8 cellular contexts compared by ENCODE assay signal in the genomic region with DNA sequence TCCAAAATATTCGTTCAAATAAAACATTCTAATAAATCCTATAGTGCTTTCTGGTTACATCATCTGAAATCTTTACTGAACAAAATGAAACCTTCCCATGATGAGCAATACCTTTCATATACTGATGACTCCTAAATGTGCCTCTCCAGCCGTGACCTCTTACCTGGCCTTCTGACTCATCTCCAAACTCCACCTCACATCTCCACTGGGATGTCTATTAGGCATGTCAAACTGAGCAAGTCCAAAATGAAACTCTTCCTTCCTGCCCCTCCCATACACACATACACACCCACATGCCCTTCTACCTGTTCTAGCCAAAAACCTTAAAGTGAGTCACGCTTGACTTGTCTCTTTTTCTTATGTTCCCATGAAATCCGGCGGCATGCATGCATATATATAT. TPM values are rescaled to one million over a fixed set of nuclear protein-coding genes. Genes with fewer than 3 reads are reported as not detected.
DNase-seq lines count a peak whose midpoint lies in the region; ATAC-seq and TF ChIP-seq lines count a peak whose summit lies in the region.

No MANE protein-coding gene starts in this region.

- H3K4me3 Mint-ChIP-seq in activated CD4-positive, alpha-beta T cell treated with anti-CD3 and anti-CD28 coated beads, Interleukin-2, amount 10 ng/mL, durations not matched to agents 24 days and 14 days, result no peak overlapping the region

- TF ChIP-seq CTCF in dorsolateral prefrontal cortex (IDR thresholded peaks at IDR 0.05 in 54 of 56, conservative IDR thresholded peaks at IDR 0.05 in 2 of 56; ENCODE audit: low read depth in 1 of 56, partially characterized antibody in 56 of 56), result no peak

- H3K27me3 ChIP-seq in dorsolateral prefrontal cortex, result no peaks in the 10 kb centered on the region

- H3K4me1 Mint-ChIP-seq in activated CD4-positive, alpha-beta T cell treated with anti-CD3 and anti-CD28 coated beads, Interleukin-2, amount 10 ng/mL, durations not matched to agents 24 days and 14 days, result peaks cover 16% of the 10 kb centered on the region

- no peak overlapping the region for H3K4me3 ChIP-seq in dorsolateral prefrontal cortex

- peaks cover 3% of the 10 kb centered on the region for H3K9me3 Mint-ChIP-seq in activated CD4-positive, alpha-beta T cell treated with anti-CD3 and anti-CD28 coated beads, Interleukin-2, amount 10 ng/mL, durations not matched to agents 24 days and 14 days

- H3K27me3 Mint-ChIP-seq in activated CD4-positive, alpha-beta T cell treated with anti-CD3 and anti-CD28 coated beads, Interleukin-2, amount 10 ng/mL, durations not matched to agents 24 days and 14 days, result no peaks in the 10 kb centered on the region

- no peak overlapping the region for H3K27ac ChIP-seq in dorsolateral prefrontal cortex

- peak; percentile 93 for ATAC-seq in GM19043 (IDR thresholded peaks at IDR 0.05; ENCODE audit: low read depth, unreplicated experiment)
- peak; percentile 73 for ATAC-seq in HG02943 (IDR thresholded peaks at IDR 0.05; ENCODE audit: low read depth, unreplicated experiment)

- intact Hi-C loops in activated CD4-positive, alpha-beta T cell treated with anti-CD3 and anti-CD28 coated beads, Interleukin-2, amount 10 ng/mL, durations not matched to agents 24 days and 14 days (cut with micrococcal nuclease), result no loop called here
- intact Hi-C loops in dorsolateral prefrontal cortex (cut with DNase I), result no loop called here

- peak; percentile 67 for DNase-seq in activated CD4-positive, alpha-beta T cell treated with anti-CD3 and anti-CD28 coated beads, Interleukin-2, amount 10 ng/mL, durations not matched to agents 24 days and 14 days
- peak; percentile 42 to 46 for DNase-seq in stimulated activated CD4-positive, alpha-beta T cell treated with anti-CD3 and anti-CD28 coated beads, Interleukin-15, amount 100 ng/mL, for 48 hours (ENCODE audit: low read depth in 2 of 2)
- no peak for DNase-seq in NOMO-1 treated with DMSO at 0.1 percent for 48 hours (lab: John Stamatoyannopoulos, UW; ENCODE audit: unreplicated experiment)
- no peak for DNase-seq in dorsolateral prefrontal cortex
- no peak for DNase-seq in NCI-H2196 treated with DMSO at 0.1 percent for 48 hours (lab: John Stamatoyannopoulos, UW; ENCODE audit: unreplicated experiment)
- DNase-seq in DMS114 treated with DMSO at 0.1 percent for 48 hours (lab: John Stamatoyannopoulos, UW; ENCODE audit: unreplicated experiment), result no peak

- H3K36me3 Mint-ChIP-seq in activated CD4-positive, alpha-beta T cell treated with anti-CD3 and anti-CD28 coated beads, Interleukin-2, amount 10 ng/mL, durations not matched to agents 24 days and 14 days (ENCODE audit: low read depth), result peaks cover 17% of the 10 kb centered on the region

- peak overlapping the region; percentile 26 for H3K27ac Mint-ChIP-seq in activated CD4-positive, alpha-beta T cell treated with anti-CD3 and anti-CD28 coated beads, Interleukin-2, amount 10 ng/mL, durations not matched to agents 24 days and 14 days

RNA-seq across cellular contexts. Expression of a gene that starts 22.9 kb away (rescaled TPM):
- total RNA-seq in activated CD4-positive, alpha-beta T cell treated with anti-CD3 and anti-CD28 coated beads, Interleukin-2, amount 10 ng/mL, durations not matched to agents 24 days and 14 days, result 2.1 and 2.8 TPM in 2 replicates
- 10 to 100 TPM; 13.6 to 37.9 (median 23.4) TPM for total RNA-seq in dorsolateral prefrontal cortex

Comparison
In these comparisons a context has a peak if more than half of its experiments do, and no peak if none do; other contexts are left out.
1. DNase-seq: peak in activated CD4-positive, alpha-beta T cell treated with anti-CD3 and anti-CD28 coated beads, Interleukin-2, amount 10 ng/mL, durations not matched to agents 24 days and 14 days (single experiment) and stimulated activated CD4-positive, alpha-beta T cell treated with anti-CD3 and anti-CD28 coated beads, Interleukin-15, amount 100 ng/mL, for 48 hours (2 of 2); none in NOMO-1 treated with DMSO at 0.1 percent for 48 hours (single experiment), dorsolateral prefrontal cortex (0 of 10), NCI-H2196 treated with DMSO at 0.1 percent for 48 hours (single experiment) and DMS114 treated with DMSO at 0.1 percent for 48 hours (single experiment).